Comparison of ENCODE assay signal across 21 cellular contexts in the genomic region with DNA sequence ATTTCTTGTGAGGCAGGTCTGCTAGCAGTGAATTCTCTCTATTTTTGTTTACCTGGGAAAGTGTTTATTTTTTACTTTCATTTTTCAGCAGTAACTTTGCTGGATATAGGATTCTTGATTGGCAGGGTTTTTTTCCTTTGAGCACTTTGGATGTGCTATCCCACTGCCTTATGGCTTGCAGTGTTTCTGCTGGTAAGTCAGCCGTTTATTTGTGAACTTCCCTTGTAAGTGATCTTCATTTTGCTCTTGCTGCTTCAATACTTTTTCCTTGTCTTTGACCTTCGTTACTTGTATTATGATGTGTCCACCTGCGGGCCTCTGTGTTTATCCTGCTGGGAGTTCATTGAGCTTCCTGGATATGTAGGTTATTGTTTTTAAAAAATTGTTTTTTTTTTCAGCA.
"Had no signal": no experiment of that assay in that cellular context is flagged by ENCODE, and none has a peak within 500 bp of the region (broad histone marks: within the 10 kb centered on the region; RNA-seq: fewer than 3 reads in every experiment).

No MANE protein-coding gene starts in this region.

- H3K4me1 ChIP-seq: left ventricle myocardium inferior, spleen, testis, vagina had no signal

- DNase-seq: activated B cell treated with CpG ODN at 0.5 μM for 24 hours; activated CD4-positive, alpha-beta T cell treated with anti-CD3 and anti-CD28 coated beads for 36 hours; activated effector memory CD4-positive, alpha-beta T cell treated with anti-CD3 and anti-CD28 coated beads, Interleukin-2, amount 50 U/mL, for 16 hours; activated naive CD4-positive, alpha-beta T cell treated with anti-CD3 and anti-CD28 coated beads, Interleukin-2, amount 10 ng/mL, durations not matched to agents 7 days and 5 days; anterior cingulate cortex; caudate nucleus; effector memory CD4-positive, alpha-beta T cell; head of caudate nucleus; hypothalamus; left ventricle myocardium inferior; midbrain; natural killer cell; spleen; stimulated activated CD4-positive, alpha-beta T cell treated with anti-CD3 and anti-CD28 coated beads, Interleukin-4, amount 100 ng/mL, for 1 hour; stimulated activated naive CD4-positive, alpha-beta T cell; T1000; testis had no signal

- H3K27me3 Mint-ChIP-seq: activated B cell treated with CpG ODN at 0.5 μM for 24 hours; activated CD4-positive, alpha-beta T cell treated with anti-CD3 and anti-CD28 coated beads for 36 hours; progenitor cell of endocrine pancreas; type B pancreatic cell had no signal

- H3K4me3 ChIP-seq: left ventricle myocardium inferior, spleen, testis, vagina had no signal

- H3K27ac ChIP-seq: left ventricle myocardium inferior, spleen, testis, vagina had no signal

- H3K9me3 ChIP-seq: testis had no signal

- H3K4me3 Mint-ChIP-seq: activated B cell treated with CpG ODN at 0.5 μM for 24 hours; activated CD4-positive, alpha-beta T cell treated with anti-CD3 and anti-CD28 coated beads for 36 hours; activated naive CD4-positive, alpha-beta T cell treated with anti-CD3 and anti-CD28 coated beads, Interleukin-2, amount 10 ng/mL, durations not matched to agents 7 days and 5 days; brain; natural killer cell; type B pancreatic cell had no signal

- H3K27me3 ChIP-seq: spleen, testis, vagina had no signal

- H3K36me3 ChIP-seq: left ventricle myocardium inferior, vagina had no signal

- H3K27ac Mint-ChIP-seq: activated B cell treated with CpG ODN at 0.5 μM for 24 hours; activated CD4-positive, alpha-beta T cell treated with anti-CD3 and anti-CD28 coated beads for 36 hours; activated naive CD4-positive, alpha-beta T cell treated with anti-CD3 and anti-CD28 coated beads, Interleukin-2, amount 10 ng/mL, durations not matched to agents 7 days and 5 days; brain; natural killer cell; type B pancreatic cell had no signal

- H3K4me1 Mint-ChIP-seq: activated B cell treated with CpG ODN at 0.5 μM for 24 hours; activated CD4-positive, alpha-beta T cell treated with anti-CD3 and anti-CD28 coated beads for 36 hours; activated naive CD4-positive, alpha-beta T cell treated with anti-CD3 and anti-CD28 coated beads, Interleukin-2, amount 10 ng/mL, durations not matched to agents 7 days and 5 days; brain had no signal
